ENCODE assay signal across 2 cellular contexts in genomic region chr12:124088232-124088907, GRCh38.
TF ChIP-seq lines count a peak whose summit lies in the region.

No MANE protein-coding gene starts in this region.

TF ChIP-seq in H1, 55 proteins besides CTCF, POLR2A, EP300 and RAD21:
- TF ChIP-seq CHD1 (IDR thresholded peaks at IDR 0.05; ENCODE audit: low read depth, low read length) (no peak), CHD2 (IDR thresholded peaks at IDR 0.05; ENCODE audit: low read length) (no peak), CBX5 (IDR thresholded peaks at IDR 0.05; ENCODE audit: low read depth, low read length) (no peak), ATF2 (IDR thresholded peaks at IDR 0.05; ENCODE audit: low read length) (no peak), MAFK (IDR thresholded peaks at IDR 0.05; ENCODE audit: low read depth, low read length) (no peak), CEBPB (IDR thresholded peaks at IDR 0.05; ENCODE audit: low read depth, low read length) (no peak), JUND (IDR thresholded peaks at IDR 0.05; ENCODE audit: low read length) (no peak), NANOG (IDR thresholded peaks at IDR 0.05; ENCODE audit: insufficient read depth, low read depth, low read length, poor library complexity, severe bottlenecking) (no peak), PHF8 (conservative IDR thresholded peaks at IDR 0.05; ENCODE audit: low read depth, low read length) (no peak)
- TF ChIP-seq, protein P1, sequence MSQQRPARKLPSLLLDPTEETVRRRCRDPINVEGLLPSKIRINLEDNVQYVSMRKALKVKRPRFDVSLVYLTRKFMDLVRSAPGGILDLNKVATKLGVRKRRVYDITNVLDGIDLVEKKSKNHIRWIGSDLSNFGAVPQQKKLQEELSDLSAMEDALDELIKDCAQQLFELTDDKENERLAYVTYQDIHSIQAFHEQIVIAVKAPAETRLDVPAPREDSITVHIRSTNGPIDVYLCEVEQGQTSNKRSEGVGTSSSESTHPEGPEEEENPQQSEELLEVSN (IDR thresholded peaks at IDR 0.05) = no peak

TF ChIP-seq in neural cell, 6 proteins besides CTCF, POLR2A, EP300 and RAD21 (continued from another document):
- TF ChIP-seq EZH2 (IDR thresholded peaks at IDR 0.05; ENCODE audit: borderline replicate concordance, insufficient read depth, low read length, poor library complexity, severe bottlenecking) = no peak
- TF ChIP-seq POLR2AphosphoS5 (IDR thresholded peaks at IDR 0.05) = no peak
- TF ChIP-seq, protein P2, sequence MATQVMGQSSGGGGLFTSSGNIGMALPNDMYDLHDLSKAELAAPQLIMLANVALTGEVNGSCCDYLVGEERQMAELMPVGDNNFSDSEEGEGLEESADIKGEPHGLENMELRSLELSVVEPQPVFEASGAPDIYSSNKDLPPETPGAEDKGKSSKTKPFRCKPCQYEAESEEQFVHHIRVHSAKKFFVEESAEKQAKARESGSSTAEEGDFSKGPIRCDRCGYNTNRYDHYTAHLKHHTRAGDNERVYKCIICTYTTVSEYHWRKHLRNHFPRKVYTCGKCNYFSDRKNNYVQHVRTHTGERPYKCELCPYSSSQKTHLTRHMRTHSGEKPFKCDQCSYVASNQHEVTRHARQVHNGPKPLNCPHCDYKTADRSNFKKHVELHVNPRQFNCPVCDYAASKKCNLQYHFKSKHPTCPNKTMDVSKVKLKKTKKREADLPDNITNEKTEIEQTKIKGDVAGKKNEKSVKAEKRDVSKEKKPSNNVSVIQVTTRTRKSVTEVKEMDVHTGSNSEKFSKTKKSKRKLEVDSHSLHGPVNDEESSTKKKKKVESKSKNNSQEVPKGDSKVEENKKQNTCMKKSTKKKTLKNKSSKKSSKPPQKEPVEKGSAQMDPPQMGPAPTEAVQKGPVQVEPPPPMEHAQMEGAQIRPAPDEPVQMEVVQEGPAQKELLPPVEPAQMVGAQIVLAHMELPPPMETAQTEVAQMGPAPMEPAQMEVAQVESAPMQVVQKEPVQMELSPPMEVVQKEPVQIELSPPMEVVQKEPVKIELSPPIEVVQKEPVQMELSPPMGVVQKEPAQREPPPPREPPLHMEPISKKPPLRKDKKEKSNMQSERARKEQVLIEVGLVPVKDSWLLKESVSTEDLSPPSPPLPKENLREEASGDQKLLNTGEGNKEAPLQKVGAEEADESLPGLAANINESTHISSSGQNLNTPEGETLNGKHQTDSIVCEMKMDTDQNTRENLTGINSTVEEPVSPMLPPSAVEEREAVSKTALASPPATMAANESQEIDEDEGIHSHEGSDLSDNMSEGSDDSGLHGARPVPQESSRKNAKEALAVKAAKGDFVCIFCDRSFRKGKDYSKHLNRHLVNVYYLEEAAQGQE (IDR thresholded peaks at IDR 0.05; ENCODE audit: borderline replicate concordance) = no peak
- TF ChIP-seq SMC3 (conservative IDR thresholded peaks at IDR 0.05; ENCODE audit: poor library complexity) = no peak
- TF ChIP-seq TAF1 (IDR thresholded peaks at IDR 0.05; ENCODE audit: low read depth) = no peak
